ENCODE assay signal across 21 cellular contexts in genomic region chr17:647340-648197, GRCh38.
A peak's percentile ranks its signal among the peaks of the same experiment; 100 is the strongest.
DNase-seq lines count a peak whose midpoint lies in the region; ATAC-seq and TF ChIP-seq lines count a peak whose summit lies in the region.
"Had no signal": no experiment of that assay in that cellular context is flagged by ENCODE, and none has a peak within 500 bp of the region (broad histone marks: within the 10 kb centered on the region; RNA-seq: fewer than 3 reads in every experiment).

No MANE protein-coding gene starts in this region.

- H3K9ac ChIP-seq in HUES48 (ENCODE audit: low read depth, low read length), result no peak overlapping the region
- H3K9ac ChIP-seq: BLaER1, GM23248 had no signal

- TF ChIP-seq CTCF in endothelial cell (IDR thresholded peaks at IDR 0.05; ENCODE audit: unreplicated experiment) (no peak), progenitor cell of endocrine pancreas (IDR thresholded peaks at IDR 0.05; ENCODE audit: unreplicated experiment) (no peak), lower leg skin (IDR thresholded peaks at IDR 0.05) (no peak)

- H3K27ac ChIP-seq in HUES48 (ENCODE audit: low read depth, low read length), result peak overlapping the region; percentile 72
- H3K27ac ChIP-seq: 22Rv1, BLaER1, GM23248 had no signal

- H3K27ac Mint-ChIP-seq in activated T-cell treated with anti-CD3 and anti-CD28 coated beads, Interleukin-2, amount 50 U/mL, for 72 hours, result peak overlapping the region; percentile 24
- H3K27ac Mint-ChIP-seq in endothelial cell (ENCODE audit: unreplicated experiment) (no peak overlapping the region), progenitor cell of endocrine pancreas (peak overlapping the region; percentile 60)
- H3K27ac Mint-ChIP-seq: CD4-positive, alpha-beta T cell had no signal

- no peak for DNase-seq in activated T-cell treated with anti-CD3 and anti-CD28 coated beads, Interleukin-2, amount 50 U/mL, for 72 hours
- no peak for DNase-seq in activated T-cell treated with anti-CD3 and anti-CD28 coated beads, Interleukin-2, amount 50 U/mL, for 4 hours
- DNase-seq in endothelial cell (ENCODE audit: low spot score), result no peak
- DNase-seq in progenitor cell of endocrine pancreas (ENCODE audit: low spot score, unreplicated experiment), result no peak
- DNase-seq in central memory CD4-positive, alpha-beta T cell, result no peak
- DNase-seq in lower leg skin (ENCODE audit: low spot score in 2 of 2), result no peak
- DNase-seq: ACHN; CD4-positive, alpha-beta T cell; GM23248; Karpas-422; MV-4-11; NCI-H1105 treated with DMSO at 0.1 percent for 48 hours; NCI-H2029 treated with DMSO at 0.1 percent for 48 hours; NCI-H226; NCI-H524; NCI-H82 had no signal

- H3K4me1 ChIP-seq in HUES48 (ENCODE audit: control insufficient read depth, insufficient read depth, low read length), result peaks cover 13% of the 10 kb centered on the region
- H3K4me1 ChIP-seq: BLaER1 had no signal

- H3K36me3 Mint-ChIP-seq in activated T-cell treated with anti-CD3 and anti-CD28 coated beads, Interleukin-2, amount 50 U/mL, for 72 hours (ENCODE audit: insufficient read depth in 2 of 2), result peaks cover 17 to 21% of the 10 kb centered on the region in 2 donors
- peaks cover 53% of the 10 kb centered on the region for H3K36me3 Mint-ChIP-seq in activated T-cell treated with anti-CD3 and anti-CD28 coated beads, Interleukin-2, amount 50 U/mL, for 4 hours (ENCODE audit: insufficient read depth)
- H3K36me3 Mint-ChIP-seq in endothelial cell (ENCODE audit: low read depth, unreplicated experiment), result peaks cover 30% of the 10 kb centered on the region
- H3K36me3 Mint-ChIP-seq in progenitor cell of endocrine pancreas (ENCODE audit: insufficient read depth), result peaks cover 50% of the 10 kb centered on the region

- H3K4me3 ChIP-seq in HUES48 (ENCODE audit: low read depth, low read length), result no peak overlapping the region
- H3K4me3 ChIP-seq in lower leg skin (ENCODE audit: low read depth, poor library complexity, severe bottlenecking), result no peak overlapping the region
- H3K4me3 ChIP-seq: BLaER1, GM23248 had no signal

- no peak overlapping the region for H3K4me3 Mint-ChIP-seq in activated T-cell treated with anti-CD3 and anti-CD28 coated beads, Interleukin-2, amount 50 U/mL, for 72 hours
- no peak overlapping the region for H3K4me3 Mint-ChIP-seq in activated T-cell treated with anti-CD3 and anti-CD28 coated beads, Interleukin-2, amount 50 U/mL, for 4 hours
- H3K4me3 Mint-ChIP-seq in endothelial cell (ENCODE audit: unreplicated experiment), result peak overlapping the region; percentile 32
- no peak overlapping the region for H3K4me3 Mint-ChIP-seq in progenitor cell of endocrine pancreas (ENCODE audit: low read depth)
- H3K4me3 Mint-ChIP-seq: CD4-positive, alpha-beta T cell had no signal

- intact Hi-C loops in lower leg skin (cut with DNase I; ENCODE audit: low total_unique reads), result no loop called here

- no peaks in the 10 kb centered on the region for H3K27me3 ChIP-seq in HUES48 (ENCODE audit: control insufficient read depth, insufficient read depth, low read length)
- H3K27me3 ChIP-seq: BLaER1 had no signal

- no peaks in the 10 kb centered on the region for H3K27me3 Mint-ChIP-seq in activated T-cell treated with anti-CD3 and anti-CD28 coated beads, Interleukin-2, amount 50 U/mL, for 72 hours (ENCODE audit: low read depth)
- no peaks in the 10 kb centered on the region for H3K27me3 Mint-ChIP-seq in activated T-cell treated with anti-CD3 and anti-CD28 coated beads, Interleukin-2, amount 50 U/mL, for 4 hours (ENCODE audit: low read depth)
- H3K27me3 Mint-ChIP-seq in endothelial cell (ENCODE audit: unreplicated experiment) (peaks cover 2% of the 10 kb centered on the region), progenitor cell of endocrine pancreas (no peaks in the 10 kb centered on the region)
- H3K27me3 Mint-ChIP-seq: CD4-positive, alpha-beta T cell had no signal

- H3K9me3 Mint-ChIP-seq in activated T-cell treated with anti-CD3 and anti-CD28 coated beads, Interleukin-2, amount 50 U/mL, for 72 hours, result peaks cover 5 to 9% of the 10 kb centered on the region in 2 donors
- no peaks in the 10 kb centered on the region for H3K9me3 Mint-ChIP-seq in activated T-cell treated with anti-CD3 and anti-CD28 coated beads, Interleukin-2, amount 50 U/mL, for 4 hours
- H3K9me3 Mint-ChIP-seq in endothelial cell (ENCODE audit: unreplicated experiment), result no peaks in the 10 kb centered on the region
- H3K9me3 Mint-ChIP-seq in progenitor cell of endocrine pancreas (ENCODE audit: low read depth), result peaks cover 23% of the 10 kb centered on the region
- H3K9me3 Mint-ChIP-seq: CD4-positive, alpha-beta T cell had no signal

- H3K9me3 ChIP-seq in HUES48 (ENCODE audit: control insufficient read depth, insufficient read depth, low read length), result no peaks in the 10 kb centered on the region

- peaks cover 4% of the 10 kb centered on the region for H3K4me1 Mint-ChIP-seq in activated T-cell treated with anti-CD3 and anti-CD28 coated beads, Interleukin-2, amount 50 U/mL, for 72 hours (ENCODE audit: low read depth)
- peaks cover 4% of the 10 kb centered on the region for H3K4me1 Mint-ChIP-seq in activated T-cell treated with anti-CD3 and anti-CD28 coated beads, Interleukin-2, amount 50 U/mL, for 4 hours (ENCODE audit: low read depth)
- no peaks in the 10 kb centered on the region for H3K4me1 Mint-ChIP-seq in endothelial cell (ENCODE audit: unreplicated experiment)
- peaks cover 8% of the 10 kb centered on the region for H3K4me1 Mint-ChIP-seq in progenitor cell of endocrine pancreas (ENCODE audit: low read depth)

- no peak for TF ChIP-seq POLR2A in lower leg skin (IDR thresholded peaks at IDR 0.05)

- 94 to 96% methylated on average over 19 of the region's 19 CpGs for WGBS in lower leg skin, 2 donors

- peaks cover 13% of the 10 kb centered on the region; the same call in 1 of the 2 replicates for H3K36me3 ChIP-seq in HUES48 (ENCODE audit: control insufficient read depth, insufficient read depth, low read length)

- no peak for ATAC-seq in activated T-cell treated with anti-CD3 and anti-CD28 coated beads, Interleukin-2, amount 50 U/mL, for 72 hours (replicated peaks in 1 of 2)
- no peak for ATAC-seq in activated T-cell treated with anti-CD3 and anti-CD28 coated beads, Interleukin-2, amount 50 U/mL, for 4 hours
- no peak for ATAC-seq in GM19452 (IDR thresholded peaks at IDR 0.05; ENCODE audit: unreplicated experiment)
- ATAC-seq: Right ventricle myocardium inferior had no signal
